Comparison of ENCODE assay signal across 11 cellular contexts in the genomic region with DNA sequence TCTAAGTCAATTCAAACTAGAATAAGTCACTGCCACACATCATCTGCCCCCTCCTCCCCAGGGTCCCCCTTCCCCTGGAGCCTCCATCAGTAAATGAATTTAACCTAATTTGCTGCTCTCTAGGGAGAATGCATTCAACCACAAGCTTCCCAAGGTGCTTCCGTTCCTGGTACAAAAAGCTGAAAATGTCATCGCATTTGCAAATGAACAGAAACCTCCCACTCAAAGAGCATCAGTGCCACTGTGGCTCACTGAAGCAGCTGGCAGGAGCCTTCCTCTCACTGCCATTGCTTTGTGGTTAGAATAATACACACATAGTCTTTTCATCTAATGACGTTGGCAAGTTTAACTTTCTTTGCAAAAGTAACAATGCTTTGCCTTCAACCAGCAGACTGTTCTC.
DNase-seq lines count a peak whose midpoint lies in the region; ATAC-seq and TF ChIP-seq lines count a peak whose summit lies in the region.
"Had no signal": no experiment of that assay in that cellular context is flagged by ENCODE, and none has a peak within 500 bp of the region (broad histone marks: within the 10 kb centered on the region; RNA-seq: fewer than 3 reads in every experiment).

No MANE protein-coding gene starts in this region.

- no peak overlapping the region for H3K27ac Mint-ChIP-seq in CD4-positive, alpha-beta T cell
- H3K27ac Mint-ChIP-seq in brain: peak overlapping the region in 3 of 5 experiments; percentile 30 to 75 (median 71)
- H3K27ac Mint-ChIP-seq: T-helper 1 cell treated with Interleukin-12 subunit alpha and Interleukin-12 subunit beta and Interleukin-4 antibody, amounts not matched to agents 30 μg/mL and 1 μg/mL, for 36 hours had no signal

- H3K36me3 Mint-ChIP-seq in CD4-positive, alpha-beta T cell (ENCODE audit: low read depth): no peaks in the 10 kb centered on the region
- H3K36me3 Mint-ChIP-seq in brain: no peaks in the 10 kb centered on the region

- H3K4me3 Mint-ChIP-seq in CD4-positive, alpha-beta T cell: no peak overlapping the region
- peak overlapping the region in 1 of 5 experiments; percentile 23 for H3K4me3 Mint-ChIP-seq in brain
- H3K4me3 Mint-ChIP-seq: T-helper 1 cell treated with Interleukin-12 subunit alpha and Interleukin-12 subunit beta and Interleukin-4 antibody, amounts not matched to agents 30 μg/mL and 1 μg/mL, for 36 hours had no signal

- H3K27ac ChIP-seq in CD4-positive, alpha-beta T cell (ENCODE audit: low read depth, low read length): no peak overlapping the region
- no peak overlapping the region for H3K27ac ChIP-seq in heart right ventricle
- H3K27ac ChIP-seq: testis had no signal

- intact Hi-C loops in CD4-positive, alpha-beta T cell (cut with DNase I, micrococcal nuclease): loop anchor here (5.0 to 10.0 kb wide), 2 partner anchors 231 to 388 kb away; no protein-coding TSS in a partner anchor
- intact Hi-C loops in posterior vena cava (cut with DNase I): no loop called here
- intact Hi-C loops in heart right ventricle (cut with DNase I): loop anchor here in 3 of 10 donors (2.0 to 10.0 kb wide), 3 partner anchors 231 to 742 kb away; no protein-coding TSS in a partner anchor

- peaks cover 0 to 33% (median 18%) of the 10 kb centered on the region in 9 donors for H3K4me1 ChIP-seq in heart right ventricle
- H3K4me1 ChIP-seq: testis had no signal

- peaks cover 17% of the 10 kb centered on the region for H3K27me3 Mint-ChIP-seq in CD4-positive, alpha-beta T cell
- H3K27me3 Mint-ChIP-seq in brain: no peaks in the 10 kb centered on the region

- H3K36me3 ChIP-seq in heart right ventricle: no peaks in the 10 kb centered on the region

- CTCF ChIA-PET in CD4-positive, alpha-beta T cell (lab: Charles Lee): no interaction called here

- POLR2A ChIA-PET in CD4-positive, alpha-beta T cell (lab: Charles Lee): no interaction called here

- peaks cover 14% of the 10 kb centered on the region for H3K4me1 Mint-ChIP-seq in CD4-positive, alpha-beta T cell (ENCODE audit: low read depth)
- peaks cover 30% of the 10 kb centered on the region for H3K4me1 Mint-ChIP-seq in brain

- peak; percentile 37 for ATAC-seq in CD4-positive, alpha-beta T cell (ENCODE audit: poor library complexity)
- ATAC-seq in GM19397 (IDR thresholded peaks at IDR 0.05; ENCODE audit: unreplicated experiment) (peak; percentile 66), HG03175 (IDR thresholded peaks at IDR 0.05; ENCODE audit: unreplicated experiment) (peak; percentile 43), heart right ventricle (no peak)

- no peaks in the 10 kb centered on the region for H3K9me3 ChIP-seq in CD4-positive, alpha-beta T cell (ENCODE audit: control insufficient read depth, low read length)
- H3K9me3 ChIP-seq in heart right ventricle: no peaks in the 10 kb centered on the region
- H3K9me3 ChIP-seq: testis had no signal

- H3K27me3 ChIP-seq in CD4-positive, alpha-beta T cell (ENCODE audit: control insufficient read depth, insufficient read depth, low read length): no peaks in the 10 kb centered on the region
- no peaks in the 10 kb centered on the region for H3K27me3 ChIP-seq in heart right ventricle
- H3K27me3 ChIP-seq: testis had no signal

- no peaks in the 10 kb centered on the region for H3K9me3 Mint-ChIP-seq in CD4-positive, alpha-beta T cell
- H3K9me3 Mint-ChIP-seq in brain: no peaks in the 10 kb centered on the region
- H3K9me3 Mint-ChIP-seq: T-helper 1 cell treated with Interleukin-12 subunit alpha and Interleukin-12 subunit beta and Interleukin-4 antibody, amounts not matched to agents 30 μg/mL and 1 μg/mL, for 36 hours had no signal

- WGBS in heart right ventricle, 2 donors: 45 to 55% methylated on average over 3 of the region's 3 CpGs

- no peak for DNase-seq in CD4-positive, alpha-beta T cell
- DNase-seq in posterior vena cava (ENCODE audit: low spot score) (no peak), heart right ventricle (no peak), NCI-H2196 (lab: John Stamatoyannopoulos, UW; ENCODE audit: unreplicated experiment) (no peak), COLO829 (ENCODE audit: low spot score) (no peak)
- DNase-seq: effector CD8-positive, alpha-beta T cell; testis had no signal

- no peak for TF ChIP-seq CTCF in CD4-positive, alpha-beta T cell (IDR thresholded peaks at IDR 0.05)
- TF ChIP-seq CTCF in brain (conservative IDR thresholded peaks at IDR 0.05) (no peak), heart right ventricle (IDR thresholded peaks at IDR 0.05) (no peak)

- H3K4me3 ChIP-seq in heart right ventricle: no peak overlapping the region
- H3K4me3 ChIP-seq: testis had no signal

Comparison
In these comparisons a context has a peak if more than half of its experiments do, and no peak if none do; other contexts are left out.
1. ATAC-seq: peak in CD4-positive, alpha-beta T cell (single experiment), GM19397 (single experiment) and HG03175 (single experiment); none in heart right ventricle (0 of 8).
2. intact Hi-C loops: an anchor here in CD4-positive, alpha-beta T cell (5.0 to 10.0 kb wide); none called in posterior vena cava.